In genomic region chr6:37158508-37158907, GRCh38 we compare ENCODE assay signal across 25 cellular contexts. TPM values are rescaled to one million over a fixed set of nuclear protein-coding genes. Genes with fewer than 3 reads are reported as not detected.
DNase-seq lines count a peak whose midpoint lies in the region; ATAC-seq, FAIRE-seq and TF ChIP-seq lines count a peak whose summit lies in the region.
"Had no signal": no experiment of that assay in that cellular context is flagged by ENCODE, and none has a peak within 500 bp of the region (broad histone marks: within the 10 kb centered on the region; RNA-seq: fewer than 3 reads in every experiment).

No MANE protein-coding gene starts in this region.

- no peak overlapping the region for H3K9ac ChIP-seq in HepG2 (ENCODE audit: insufficient read depth, low read depth, low read length)
- H3K9ac ChIP-seq in OCI-LY3 (ENCODE audit: low read length) = no peak overlapping the region
- H3K9ac ChIP-seq in endothelial cell of umbilical vein (replicated peaks; ENCODE audit: extremely low read depth, insufficient read depth, low read length) = no peak overlapping the region
- H3K9ac ChIP-seq: BLaER1 had no signal

- H3K4me3 Mint-ChIP-seq in stimulated activated naive B cell treated with anti-CD40 and anti-IgM and Interleukin-4, amounts not matched to agents 10 μg/mL and 1 μg/mL and 100 μg/mL, for 72 hours = no peak overlapping the region
- H3K4me3 Mint-ChIP-seq: CD4-positive, alpha-beta T cell; CD8-positive, alpha-beta T cell had no signal

- in situ Hi-C loops in HepG2 (cut with HindIII; ENCODE audit: extremely low pct_ligation_motif_present, low pct_unique_long_range_greater_than_20kb) = no loop called here

- H3K36me3 ChIP-seq in HepG2 (replicated peaks in 1 of 2; ENCODE audit: control insufficient read depth in 1 of 2, insufficient read depth in 2 of 2, low read length in 2 of 2) = no peaks in the 10 kb centered on the region
- no peaks in the 10 kb centered on the region for H3K36me3 ChIP-seq in right lobe of liver
- no peaks in the 10 kb centered on the region for H3K36me3 ChIP-seq in OCI-LY3 (replicated peaks; ENCODE audit: low read depth, low read length)
- no peaks in the 10 kb centered on the region for H3K36me3 ChIP-seq in endothelial cell of umbilical vein (ENCODE audit: control insufficient read depth in 2 of 2, extremely low read depth in 1 of 2, insufficient read depth in 2 of 2, low read length in 2 of 2)
- H3K36me3 ChIP-seq in tibial nerve = no peaks in the 10 kb centered on the region
- H3K36me3 ChIP-seq in A673 (ENCODE audit: insufficient read depth, low read length, poor library complexity, severe bottlenecking) = no peaks in the 10 kb centered on the region
- H3K36me3 ChIP-seq: BE2C, BLaER1 had no signal

- CTCF ChIA-PET in HepG2 (lab: Yijun Ruan, JAX; ENCODE audit: low intra/inter-chr PET ratio, low total read pairs) = no interaction called here
- CTCF ChIA-PET in endothelial cell of umbilical vein (lab: Charles Lee) = interaction anchor here (1.0 kb wide), 1 partner anchor 107 kb away, joined by 4 read pairs; no protein-coding TSS in a partner anchor
- CTCF ChIA-PET in A673 (lab: Charles Lee) = no interaction called here

- no peak overlapping the region for H3K4me3 ChIP-seq in HepG2 (replicated peaks in 1 of 3; ENCODE audit: insufficient read depth in 1 of 3, low read depth in 2 of 3, low read length in 3 of 3)
- H3K4me3 ChIP-seq in right lobe of liver = no peak overlapping the region
- H3K4me3 ChIP-seq in OCI-LY3 (ENCODE audit: low read length) = no peak overlapping the region
- H3K4me3 ChIP-seq in endothelial cell of umbilical vein (replicated peaks in 1 of 3; ENCODE audit: insufficient read depth in 1 of 3, low read depth in 1 of 3, low read length in 3 of 3) = no peak overlapping the region
- no peak overlapping the region for H3K4me3 ChIP-seq in tibial nerve
- H3K4me3 ChIP-seq in A673 (ENCODE audit: low read depth, low read length, poor library complexity, severe bottlenecking) = no peak overlapping the region
- H3K4me3 ChIP-seq: A549, BLaER1, GM12878 had no signal

- BruUV-seq in HepG2 (replicated peaks; lab: Mats Ljungman, UMichigan) (no TSS peak), endothelial cell of umbilical vein (replicated peaks; lab: Mats Ljungman, UMichigan) (no TSS peak), A673 (replicated peaks; lab: Mats Ljungman, UMichigan) (no TSS peak)

- H3K4me1 ChIP-seq in HepG2 (ENCODE audit: insufficient read depth, low read length) = peaks cover 59% of the 10 kb centered on the region
- H3K4me1 ChIP-seq in right lobe of liver = peaks cover 0 to 6% (median 2%) of the 10 kb centered on the region in 4 donors
- H3K4me1 ChIP-seq in OCI-LY3 (ENCODE audit: low read length) = peaks cover 78% of the 10 kb centered on the region
- peaks cover 3% of the 10 kb centered on the region for H3K4me1 ChIP-seq in endothelial cell of umbilical vein (ENCODE audit: control insufficient read depth, extremely low read depth, insufficient read depth, low read length)
- H3K4me1 ChIP-seq in tibial nerve = peaks cover 0 to 7% (median 2%) of the 10 kb centered on the region in 4 donors
- peaks cover 4% of the 10 kb centered on the region for H3K4me1 ChIP-seq in A673 (ENCODE audit: insufficient read depth, low read length, poor library complexity, severe bottlenecking)

- peak overlapping the region; percentile 20 for H3K27ac Mint-ChIP-seq in stimulated activated naive B cell treated with anti-CD40 and anti-IgM and Interleukin-4, amounts not matched to agents 10 μg/mL and 1 μg/mL and 100 μg/mL, for 72 hours
- H3K27ac Mint-ChIP-seq: CD4-positive, alpha-beta T cell; CD8-positive, alpha-beta T cell had no signal

- H3K4me1 Mint-ChIP-seq in stimulated activated naive B cell treated with anti-CD40 and anti-IgM and Interleukin-4, amounts not matched to agents 10 μg/mL and 1 μg/mL and 100 μg/mL, for 72 hours = peaks cover 28 to 61% of the 10 kb centered on the region in 2 donors

- TF ChIP-seq CTCF in HepG2 (CRISPR knock-in tag; IDR thresholded peaks at IDR 0.05) (no peak), right lobe of liver (IDR thresholded peaks at IDR 0.05) (no peak), OCI-LY3 (IDR thresholded peaks at IDR 0.05; ENCODE audit: low read depth, low read length) (no peak), endothelial cell of umbilical vein (IDR thresholded peaks at IDR 0.05; ENCODE audit: extremely low read depth in 1 of 2, insufficient read depth in 1 of 2, low read depth in 1 of 2, low read length in 2 of 2) (no peak), tibial nerve (IDR thresholded peaks at IDR 0.05) (no peak), A673 (conservative IDR thresholded peaks at IDR 0.05; ENCODE audit: low read depth, low read length) (no peak)

- TF ChIP-seq POLR2A in HepG2 (IDR thresholded peaks at IDR 0.05; ENCODE audit: insufficient read depth in 1 of 2, low read depth in 2 of 2, low read length in 2 of 2) (no peak), right lobe of liver (IDR thresholded peaks at IDR 0.05) (no peak), endothelial cell of umbilical vein (IDR thresholded peaks at IDR 0.05; ENCODE audit: low read depth, low read length) (no peak), tibial nerve (IDR thresholded peaks at IDR 0.05) (no peak)

- no peaks in the 10 kb centered on the region for H3K27me3 Mint-ChIP-seq in stimulated activated naive B cell treated with anti-CD40 and anti-IgM and Interleukin-4, amounts not matched to agents 10 μg/mL and 1 μg/mL and 100 μg/mL, for 72 hours
- H3K27me3 Mint-ChIP-seq: CD4-positive, alpha-beta T cell had no signal

- H2AFZ ChIP-seq in HepG2 (ENCODE audit: low read length) (no peak overlapping the region), OCI-LY3 (ENCODE audit: low read depth, low read length) (no peak overlapping the region), endothelial cell of umbilical vein (ENCODE audit: low read depth, low read length) (no peak overlapping the region)

- 62% methylated on average over 6 of the region's 6 CpGs for WGBS in HepG2 (ENCODE audit: low lambda C conversion rate)
- 94% methylated on average over 5 of the region's 6 CpGs for WGBS in right lobe of liver (ENCODE audit: insufficient coverage, low coverage, low lambda C conversion rate, missing lambda C conversion rate)
- 92% methylated on average over 6 of the region's 6 CpGs for WGBS in tibial nerve, 2 donors

- H4K20me1 ChIP-seq in HepG2 (ENCODE audit: insufficient read depth, low read length) (no peaks in the 10 kb centered on the region), OCI-LY3 (ENCODE audit: insufficient read depth, low read length) (no peaks in the 10 kb centered on the region), endothelial cell of umbilical vein (replicated peaks; ENCODE audit: control insufficient read depth, extremely low read depth, insufficient read depth, low read length) (no peaks in the 10 kb centered on the region)
- H4K20me1 ChIP-seq: BLaER1 had no signal

- ATAC-seq in HepG2 (no peak), right lobe of liver (no peak), GM21367 (IDR thresholded peaks at IDR 0.05; ENCODE audit: unreplicated experiment) (no peak)
- ATAC-seq in stimulated activated naive B cell treated with anti-CD40 and anti-IgM and Interleukin-4, amounts not matched to agents 10 μg/mL and 1 μg/mL and 100 μg/mL, for 72 hours (replicated peaks) = no peak
- ATAC-seq: A549; CD8-positive, alpha-beta T cell; GM12878 had no signal

- no peaks in the 10 kb centered on the region for H3K27me3 ChIP-seq in HepG2 (ENCODE audit: control insufficient read depth in 1 of 2, insufficient read depth in 2 of 2, low read length in 2 of 2)
- no peaks in the 10 kb centered on the region for H3K27me3 ChIP-seq in right lobe of liver
- H3K27me3 ChIP-seq in OCI-LY3 (ENCODE audit: low read depth, low read length) = no peaks in the 10 kb centered on the region
- H3K27me3 ChIP-seq in endothelial cell of umbilical vein (ENCODE audit: control insufficient read depth in 2 of 2, insufficient read depth in 2 of 2, low read length in 2 of 2) = peaks cover 0 to 6% of the 10 kb centered on the region in 2 experiments
- no peaks in the 10 kb centered on the region for H3K27me3 ChIP-seq in tibial nerve
- no peaks in the 10 kb centered on the region for H3K27me3 ChIP-seq in A673 (replicated peaks; ENCODE audit: insufficient read depth, low read depth, low read length, poor library complexity)
- H3K27me3 ChIP-seq: BE2C, BLaER1 had no signal

- H3K9me3 ChIP-seq in HepG2 (ENCODE audit: low read length) (no peaks in the 10 kb centered on the region), right lobe of liver (no peaks in the 10 kb centered on the region), OCI-LY3 (ENCODE audit: insufficient read depth, low read length) (peaks cover 4% of the 10 kb centered on the region; the same call in 1 of the 2 replicates), endothelial cell of umbilical vein (replicated peaks; ENCODE audit: control insufficient read depth, insufficient read depth, low read length) (no peaks in the 10 kb centered on the region), tibial nerve (no peaks in the 10 kb centered on the region), A673 (ENCODE audit: low read depth, low read length, poor library complexity, severe bottlenecking) (no peaks in the 10 kb centered on the region)
- H3K9me3 ChIP-seq: A549, BE2C, BLaER1, Caco-2 had no signal

- DNase-seq in HepG2 (ENCODE audit: low spot score) (no peak), right lobe of liver (no peak), endothelial cell of umbilical vein (ENCODE audit: low read depth, low spot score) (no peak), tibial nerve (ENCODE audit: low spot score in 2 of 2) (no peak), A673 (ENCODE audit: low spot score) (no peak)
- DNase-seq in stimulated activated naive B cell treated with anti-CD40 and anti-IgM and Interleukin-4, amounts not matched to agents 10 μg/mL and 1 μg/mL and 100 μg/mL, for 72 hours = no peak
- DNase-seq: ACHN; BE2C; C1 segment of cervical spinal cord; Caco-2; Calu3; CD4-positive, alpha-beta T cell; CD8-positive, alpha-beta T cell; DMS79 treated with DMSO at 0.1 percent for 48 hours; GF-D8 had no signal

- no peak for FAIRE-seq in HepG2 (lab: Jason Lieb, UNC)
- peak; percentile 8 for FAIRE-seq in endothelial cell of umbilical vein (lab: Jason Lieb, UNC)
- FAIRE-seq: A549, D721Med, G401.6, GM12878, GM12892, GM18507 had no signal

- H3K9me1 ChIP-seq in endothelial cell of umbilical vein (replicated peaks; ENCODE audit: control insufficient read depth, extremely low read depth, insufficient read depth, low read length) = no peaks in the 10 kb centered on the region

- peaks cover 2 to 4% of the 10 kb centered on the region in 2 donors for H3K9me3 Mint-ChIP-seq in stimulated activated naive B cell treated with anti-CD40 and anti-IgM and Interleukin-4, amounts not matched to agents 10 μg/mL and 1 μg/mL and 100 μg/mL, for 72 hours
- H3K9me3 Mint-ChIP-seq: CD4-positive, alpha-beta T cell; CD8-positive, alpha-beta T cell had no signal

- no peak for TF ChIP-seq EP300 in HepG2 (IDR thresholded peaks at IDR 0.05; ENCODE audit: low read depth in 2 of 2, low read length in 2 of 2)
- no peak for TF ChIP-seq EP300 in HepG2 (CRISPR knock-in tag; IDR thresholded peaks at IDR 0.05; ENCODE audit: borderline replicate concordance)
- TF ChIP-seq EP300 in tibial nerve (IDR thresholded peaks at IDR 0.05) = no peak

- H3K4me2 ChIP-seq in HepG2 (ENCODE audit: low read depth, low read length) (no peak overlapping the region), OCI-LY3 (ENCODE audit: low read length) (no peak overlapping the region), endothelial cell of umbilical vein (ENCODE audit: insufficient read depth, low read length) (no peak overlapping the region)
- H3K4me2 ChIP-seq: A549, BLaER1 had no signal

- peaks cover 0 to 4% of the 10 kb centered on the region in 2 donors for H3K36me3 Mint-ChIP-seq in stimulated activated naive B cell treated with anti-CD40 and anti-IgM and Interleukin-4, amounts not matched to agents 10 μg/mL and 1 μg/mL and 100 μg/mL, for 72 hours
- H3K36me3 Mint-ChIP-seq: CD8-positive, alpha-beta T cell had no signal

- H3K79me2 ChIP-seq in HepG2 (ENCODE audit: insufficient read depth, low read length) (no peaks in the 10 kb centered on the region), OCI-LY3 (ENCODE audit: low read length) (0 out of 2 replicates have a peak, but pooled peaks cover 6% of the 10 kb centered on the region), endothelial cell of umbilical vein (ENCODE audit: control insufficient read depth, insufficient read depth, low read length) (no peaks in the 10 kb centered on the region)

- TF ChIP-seq RAD21 in HepG2 (CRISPR knock-in tag; IDR thresholded peaks at IDR 0.05) = no peak

- dilution Hi-C loops in endothelial cell of umbilical vein (cut with MboI; ENCODE audit: extremely low pct_ligation_motif_present, low sequenced_read_pairs) = no loop called here

- POLR2A ChIA-PET in HepG2 (lab: Yijun Ruan, JAX) = interaction anchor here (1.7 to 2.2 kb wide), 2 partner anchors 11 kb away, joined by 4 to 13 read pairs; partner anchors contain the start of gene PIM1
- POLR2A ChIA-PET in endothelial cell of umbilical vein (lab: Charles Lee) = no interaction called here
- POLR2A ChIA-PET in A673 (lab: Charles Lee; ENCODE audit: low non-redundant PET) = no interaction called here

- intact Hi-C loops in HepG2 (cut with micrococcal nuclease; ENCODE audit: unreplicated experiment) = no loop called here
- intact Hi-C loops in right lobe of liver (cut with DNase I) = no loop called here
- intact Hi-C loops in endothelial cell of umbilical vein (cut with micrococcal nuclease) = no loop called here
- intact Hi-C loops in A673 (cut with micrococcal nuclease; ENCODE audit: unreplicated experiment) = no loop called here

- H3K27ac ChIP-seq in HepG2 (ENCODE audit: extremely low read length, insufficient read depth, low read length) (no peak overlapping the region), right lobe of liver (no peak overlapping the region), OCI-LY3 (ENCODE audit: low read length) (peak overlapping the region; percentile 15), endothelial cell of umbilical vein (ENCODE audit: insufficient read depth, low read depth, low read length) (no peak overlapping the region), tibial nerve (no peak overlapping the region), A673 (ENCODE audit: low read depth, low read length, poor library complexity, severe bottlenecking) (no peak overlapping the region)
- H3K27ac ChIP-seq: 22Rv1, A549, BLaER1 had no signal

RNA-seq across cellular contexts. Expression of gene PIM1, which starts 11.4 kb away (rescaled TPM):
- total RNA-seq in HepG2 (2016; rRNA removed; fragmentation: Illumina TruSeq; extraction: Trizol) (19.1 and 29.4 TPM in 2 replicates), right lobe of liver (10 to 100 TPM in 5 of 6 experiments, 1 to 10 TPM in 1; 5.1 to 45.2 (median 13.0) TPM), endothelial cell of umbilical vein (10.5 and 11.3 TPM in 2 replicates), tibial nerve (10 to 100 TPM in 1 of 4 donors, 1 to 10 TPM in 3; 2.8 to 22.8 (median 6.6) TPM), A673 (2021) (8.9 and 10.6 TPM in 2 replicates)
- total RNA-seq in HepG2 (2016; cell fraction: cytosol; rRNA removed; fragmentation: Illumina TruSeq; extraction: Trizol; ENCODE audit: low read depth) = 13.7 and 14.9 TPM in 2 replicates
- total RNA-seq in HepG2 (2016; cell fraction: insoluble cytoplasmic fraction; rRNA removed; fragmentation: Illumina TruSeq; extraction: Trizol) = 14.8 and 30.7 TPM in 2 replicates
- 28.0 and 32.4 TPM in 2 replicates for total RNA-seq in HepG2 (2016; cell fraction: membrane; rRNA removed; fragmentation: Illumina TruSeq; extraction: Trizol)
- 29.7 and 34.7 TPM in 2 replicates for total RNA-seq in HepG2 (2016; cell fraction: nucleus; rRNA removed; fragmentation: Illumina TruSeq; extraction: Trizol)
- polyA plus RNA-seq in HepG2 (2011; rRNA removed) (117 and 149 TPM in 2 replicates), endothelial cell of umbilical vein (6.8 and 9.2 TPM in 2 replicates)
- polyA plus RNA-seq in HepG2 (2011; cell fraction: cytosol; rRNA removed) = 60.3 and 76.2 TPM in 2 replicates
- 145 and 149 TPM in 2 replicates for polyA plus RNA-seq in HepG2 (2011; cell fraction: nucleus; rRNA removed)
- 142 and 149 TPM in 2 replicates for polyA plus RNA-seq in HepG2 (2012)
- polyA plus RNA-seq in HepG2 (2016; cell fraction: cytosol; fragmentation: Illumina TruSeq; extraction: Trizol; ENCODE audit: low read depth) = 3.1 and 3.3 TPM in 2 replicates
- 15.9 and 19.2 TPM in 2 replicates for polyA plus RNA-seq in HepG2 (2016; cell fraction: insoluble cytoplasmic fraction; fragmentation: Illumina TruSeq; extraction: Trizol; ENCODE audit: low read depth)
- 7.9 and 8.1 TPM in 2 replicates for polyA plus RNA-seq in HepG2 (2016; cell fraction: membrane; fragmentation: Illumina TruSeq; extraction: Trizol; ENCODE audit: low read depth)
- 68.4 and 71.9 TPM in 2 replicates for polyA plus RNA-seq in HepG2 (2016; cell fraction: nucleus; fragmentation: Illumina TruSeq; extraction: Trizol; ENCODE audit: insufficient read depth, low read depth)
- 24.0 and 183 TPM in 2 replicates for polyA minus RNA-seq in HepG2 (2011; rRNA and poly(A)+ RNA removed; ENCODE audit: low replicate concordance)
- 66.0 and 82.3 TPM in 2 replicates for polyA minus RNA-seq in HepG2 (2011; cell fraction: cytosol; rRNA and poly(A)+ RNA removed)
- polyA minus RNA-seq in HepG2 (2011; cell fraction: nucleus; rRNA and poly(A)+ RNA removed) = 45.6 and 58.6 TPM in 2 replicates
- 11.7 and 12.2 TPM in 2 replicates for polyA plus RNA-seq in endothelial cell of umbilical vein (2011; cell fraction: cytosol; rRNA removed)
- 36.2 and 36.8 TPM in 2 replicates for polyA plus RNA-seq in endothelial cell of umbilical vein (2011; cell fraction: nucleus; rRNA removed)
- polyA plus RNA-seq in endothelial cell of umbilical vein (2012) = 6.0 and 8.1 TPM in 2 replicates
- 11.5 and 17.4 TPM in 2 replicates for polyA minus RNA-seq in endothelial cell of umbilical vein
- 16.5 TPM for polyA minus RNA-seq in endothelial cell of umbilical vein (2011; cell fraction: cytosol; rRNA and poly(A)+ RNA removed)
- 11.0 and 12.8 TPM in 2 replicates for polyA minus RNA-seq in endothelial cell of umbilical vein (2011; cell fraction: nucleus; rRNA and poly(A)+ RNA removed)
